In the genomic region with DNA sequence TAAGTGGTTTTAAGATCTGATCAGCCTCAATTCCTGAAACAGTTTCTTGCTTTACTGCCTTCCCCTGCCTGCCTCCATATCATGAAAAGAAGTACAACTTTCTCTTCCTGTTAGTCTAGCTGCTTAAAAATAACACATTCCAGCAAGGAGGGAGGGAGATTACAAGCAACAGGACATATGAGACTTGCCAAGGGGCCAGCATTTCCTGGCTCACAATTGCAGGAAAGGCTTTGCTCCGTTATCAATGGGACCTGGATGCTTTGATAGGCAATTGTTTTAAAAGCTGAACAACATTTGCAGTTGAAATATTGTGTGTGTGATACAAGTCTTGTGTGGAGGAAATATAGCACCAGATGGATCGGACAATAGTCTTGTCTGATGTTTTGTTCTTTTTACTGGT, we compare ENCODE assay signal across 12 cellular contexts.
DNase-seq lines count a peak whose midpoint lies in the region; ATAC-seq and TF ChIP-seq lines count a peak whose summit lies in the region.
"Had no signal": no experiment of that assay in that cellular context is flagged by ENCODE, and none has a peak within 500 bp of the region (broad histone marks: within the 10 kb centered on the region; RNA-seq: fewer than 3 reads in every experiment).

No MANE protein-coding gene starts in this region.

- H3K9me3 ChIP-seq in SJSA1 (replicated peaks) (no peaks in the 10 kb centered on the region), smooth muscle cell (replicated peaks; ENCODE audit: low read depth) (no peaks in the 10 kb centered on the region)
- H3K9me3 ChIP-seq: ascending aorta had no signal

- H3K36me3 ChIP-seq in SJSA1 (no peaks in the 10 kb centered on the region), smooth muscle cell (ENCODE audit: low read depth) (no peaks in the 10 kb centered on the region)
- H3K36me3 ChIP-seq: ascending aorta had no signal

- no peak for DNase-seq in SJSA1 (ENCODE audit: low read depth in 1 of 2, low spot score in 2 of 2)
- peak; percentile 86 to 99 for DNase-seq in dermis microvascular lymphatic vessel endothelial cell (ENCODE audit: low read depth in 2 of 2)
- peak; percentile 94 to 96 for DNase-seq in lung microvascular endothelial cell (ENCODE audit: low read depth in 2 of 2)
- no peak for DNase-seq in smooth muscle cell (lab: John Stamatoyannopoulos, UW; ENCODE audit: unreplicated experiment)
- no peak for DNase-seq in stimulated activated naive CD4-positive, alpha-beta T cell (lab: John Stamatoyannopoulos, UW)
- no peak for DNase-seq in activated CD4-positive, alpha-beta T cell treated with anti-CD3 and anti-CD28 coated beads, Interleukin-2, amount 50 U/mL, for 48 hours
- DNase-seq: activated CD4-positive, alpha-beta T cell treated with anti-CD3 and anti-CD28 coated beads, Interleukin-2, amount 10 ng/mL, durations not matched to agents 7 days and 5 days; CD8-positive, alpha-beta T cell; GDM1; NCI-H2171 treated with DMSO at 0.1 percent for 48 hours had no signal

- TF ChIP-seq CTCF in smooth muscle cell (IDR thresholded peaks at IDR 0.05; ENCODE audit: borderline replicate concordance, insufficient read depth, poor library complexity, severe bottlenecking) = no peak

- H3K4me3 ChIP-seq in SJSA1 (no peak overlapping the region), smooth muscle cell (no peak overlapping the region)
- H3K4me3 ChIP-seq: ascending aorta had no signal

- H3K4me2 ChIP-seq in smooth muscle cell = peak overlapping the region; percentile 33

- H3K4me1 ChIP-seq in SJSA1 (replicated peaks) = peaks cover 26% of the 10 kb centered on the region
- peaks cover 17% of the 10 kb centered on the region for H3K4me1 ChIP-seq in smooth muscle cell (ENCODE audit: low read depth)
- H3K4me1 ChIP-seq: ascending aorta had no signal

- H3K27ac ChIP-seq in SJSA1 (peak overlapping the region; percentile 25; the same call in 1 of the 2 replicates), smooth muscle cell (ENCODE audit: low read depth) (no peak overlapping the region)
- H3K27ac ChIP-seq: ascending aorta had no signal

- no peaks in the 10 kb centered on the region for H3F3A ChIP-seq in smooth muscle cell (ENCODE audit: low read depth)

- ATAC-seq in GM19463 (IDR thresholded peaks at IDR 0.05; ENCODE audit: unreplicated experiment) = no peak
- ATAC-seq: CD8-positive, alpha-beta T cell had no signal

- 49% methylated on average over 2 of the region's 2 CpGs for WGBS in smooth muscle cell (ENCODE audit: low lambda C conversion rate)

- peak overlapping the region; percentile 77 for H2AFZ ChIP-seq in smooth muscle cell (ENCODE audit: low read depth)

- H3K9ac ChIP-seq in smooth muscle cell (ENCODE audit: low read depth) = no peak overlapping the region

- no peaks in the 10 kb centered on the region for H3K79me2 ChIP-seq in smooth muscle cell (ENCODE audit: low read depth)

- no peaks in the 10 kb centered on the region for H4K20me1 ChIP-seq in smooth muscle cell (ENCODE audit: low read depth)

- H3K27me3 ChIP-seq in SJSA1 (replicated peaks) = no peaks in the 10 kb centered on the region
- no peaks in the 10 kb centered on the region for H3K27me3 ChIP-seq in smooth muscle cell (ENCODE audit: low read depth)
- H3K27me3 ChIP-seq: ascending aorta had no signal

Comparison
In these comparisons a context has a peak if more than half of its experiments do, and no peak if none do; other contexts are left out.
1. DNase-seq: peak in dermis microvascular lymphatic vessel endothelial cell (2 of 2) and lung microvascular endothelial cell (2 of 2); none in SJSA1 (0 of 2), smooth muscle cell (single experiment), stimulated activated naive CD4-positive, alpha-beta T cell (0 of 6) and activated CD4-positive, alpha-beta T cell treated with anti-CD3 and anti-CD28 coated beads, Interleukin-2, amount 50 U/mL, for 48 hours (0 of 2).